26 cellular contexts compared by ENCODE assay signal in the genomic region with DNA sequence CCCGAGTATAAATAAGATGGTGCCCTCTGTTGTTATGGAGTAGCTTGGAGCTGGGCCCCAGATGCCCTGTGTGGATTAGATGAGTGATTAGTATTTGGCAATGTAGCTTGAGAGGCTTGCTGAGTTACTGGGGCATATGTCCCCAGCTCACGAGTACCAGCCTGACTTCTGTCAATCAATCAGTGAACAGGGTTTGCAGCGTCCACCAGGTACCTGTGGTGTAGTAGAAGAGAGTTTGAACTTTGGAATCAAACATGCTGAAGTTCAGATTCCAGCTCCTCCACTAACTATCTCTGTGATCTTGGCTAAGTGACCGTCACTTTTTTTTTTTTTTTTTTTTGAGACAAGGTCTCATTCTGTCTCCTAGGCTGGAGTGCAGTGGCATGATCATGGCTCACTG. TPM values are rescaled to one million over a fixed set of nuclear protein-coding genes. Genes with fewer than 3 reads are reported as not detected.
"Had no signal": no experiment of that assay in that cellular context is flagged by ENCODE, and none has a peak within 500 bp of the region (broad histone marks: within the 10 kb centered on the region; RNA-seq: fewer than 3 reads in every experiment).

No MANE protein-coding gene starts in this region.

- ATAC-seq: K562, Panc1, PC-3 had no signal

- H3K4me3 Mint-ChIP-seq: IgD-negative memory B cell had no signal

- H3K27ac ChIP-seq: KMS-11, RWPE1 had no signal

- H3K4me3 ChIP-seq: K562 had no signal

- H3K36me3 Mint-ChIP-seq: IgD-negative memory B cell had no signal

- H3K4me1 Mint-ChIP-seq: IgD-negative memory B cell had no signal

- DNase-seq: Kasumi-1, MM.1S, NCI-H1092 treated with DMSO at 0.1 percent for 48 hours, NCI-H1436, NCI-H187, NCI-H2029, NCI-H2081 treated with DMSO at 0.1 percent for 48 hours, NCI-H2171, NCI-H226, NCI-H446, NCI-H510A, NCI-H524 treated with DMSO at 0.1 percent for 48 hours, NCI-H69, NCI-H774, PC-3, SHP77, SK-N-SH, SW 1271 had no signal

- H3K27ac Mint-ChIP-seq: IgD-negative memory B cell had no signal

- H3K4me2 ChIP-seq: KMS-11, SK-N-SH had no signal

- H3K9me3 ChIP-seq: SK-N-SH had no signal

- H3K9ac ChIP-seq: KMS-11, SK-N-SH had no signal

RNA-seq across cellular contexts. Expression of gene TCL1B, which starts 11.6 kb away (rescaled TPM):
- total RNA-seq: HT1080, K562, M059J, PC-3, SK-MEL-5 had no signal

RNA-seq across cellular contexts. Expression of gene TCL1A, which starts 39.3 kb away (rescaled TPM):
- total RNA-seq: K562, M059J, PC-3, SK-MEL-5 had no signal
